In the genomic region with DNA sequence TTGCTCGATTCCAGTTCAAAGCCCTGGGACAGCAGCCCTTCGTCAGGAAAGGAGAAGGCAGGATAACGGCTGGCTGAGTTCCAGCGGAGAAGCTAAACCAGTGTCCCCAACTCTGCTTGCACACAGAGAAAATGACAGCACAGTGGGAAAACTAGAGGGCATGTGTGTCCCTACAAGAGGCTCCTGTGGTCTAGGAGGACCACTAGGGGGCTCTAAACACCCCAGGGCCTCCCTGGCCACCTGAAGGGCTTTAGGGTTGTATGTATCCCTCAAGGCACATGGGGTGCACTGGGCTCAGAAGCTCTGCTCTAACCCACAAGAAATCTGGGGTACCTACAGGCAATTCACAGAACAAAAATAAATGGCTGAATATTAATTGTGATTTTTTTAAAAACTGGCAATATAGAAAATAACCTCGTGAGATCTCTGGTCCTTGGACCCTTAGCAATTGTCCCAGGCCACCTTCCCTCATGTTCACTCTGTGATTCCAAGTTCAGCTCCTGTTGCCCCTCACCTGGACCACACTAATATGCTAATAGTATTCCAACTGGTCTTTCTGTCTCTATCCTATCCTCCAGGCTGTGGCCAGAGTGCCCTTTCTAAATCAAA, we compare ENCODE assay signal across 8 cellular contexts. TPM values are rescaled to one million over a fixed set of nuclear protein-coding genes. Genes with fewer than 3 reads are reported as not detected.
DNase-seq lines count a peak whose midpoint lies in the region; ATAC-seq and TF ChIP-seq lines count a peak whose summit lies in the region.

No MANE protein-coding gene starts in this region.

- peaks cover 89% of the 10 kb centered on the region for H3K36me3 Mint-ChIP-seq in central memory CD8-positive, alpha-beta T cell (ENCODE audit: insufficient read depth)

- CTCF ChIA-PET in Panc1 (lab: Charles Lee): no interaction called here

- H3K4me3 ChIP-seq in Panc1 (ENCODE audit: low read depth in 2 of 2, low read length in 2 of 2): no peak overlapping the region
- no peak overlapping the region for H3K4me3 ChIP-seq in lower lobe of right lung

- H3K27me3 ChIP-seq in Panc1 (ENCODE audit: control insufficient read depth, insufficient read depth, low read length) (no peaks in the 10 kb centered on the region), lower lobe of right lung (ENCODE audit: low read depth) (no peaks in the 10 kb centered on the region)

- intact Hi-C loops in Panc1 (cut with micrococcal nuclease; ENCODE audit: unreplicated experiment) (no loop called here), lower lobe of right lung (cut with DNase I) (no loop called here)

- H3K4me1 Mint-ChIP-seq in central memory CD8-positive, alpha-beta T cell: peaks cover 35% of the 10 kb centered on the region

- DNase-seq in D341Med (ENCODE audit: low spot score) (peak; percentile 77), Panc1 (ENCODE audit: low read depth, low spot score) (no peak), lower lobe of right lung (peak; percentile 39), putamen (ENCODE audit: low spot score) (no peak), NCI-H1105 treated with DMSO at 0.1 percent for 48 hours (lab: John Stamatoyannopoulos, UW) (no peak), cerebellum (ENCODE audit: low spot score) (no peak)
- DNase-seq in central memory CD8-positive, alpha-beta T cell (ENCODE audit: low spot score in 2 of 2): no peak

- peak overlapping the region; percentile 75 for H3K27ac Mint-ChIP-seq in central memory CD8-positive, alpha-beta T cell (ENCODE audit: low read depth)

- no peaks in the 10 kb centered on the region for H3K9me3 Mint-ChIP-seq in central memory CD8-positive, alpha-beta T cell

- peak; percentile 86 for TF ChIP-seq CTCF in Panc1 (IDR thresholded peaks at IDR 0.05)
- TF ChIP-seq CTCF in lower lobe of right lung (IDR thresholded peaks at IDR 0.05): peak; percentile 60

- no peaks in the 10 kb centered on the region for H3K27me3 Mint-ChIP-seq in central memory CD8-positive, alpha-beta T cell

- in situ Hi-C loops in Panc1 (cut with HindIII; ENCODE audit: low pct_unique_long_range_greater_than_20kb, low sequenced_read_pairs): no loop called here

- H3K36me3 ChIP-seq in Panc1 (ENCODE audit: control insufficient read depth, insufficient read depth, low read length) (peaks cover 38% of the 10 kb centered on the region), lower lobe of right lung (peaks cover 100% of the 10 kb centered on the region)

- H3K27ac ChIP-seq in Panc1 (ENCODE audit: low read length) (no peak overlapping the region), lower lobe of right lung (no peak overlapping the region)

- no TSS peak for BruUV-seq in Panc1 (replicated peaks; lab: Mats Ljungman, UMichigan)

- H3K4me3 Mint-ChIP-seq in central memory CD8-positive, alpha-beta T cell: no peak overlapping the region

- POLR2A ChIA-PET in Panc1 (lab: Charles Lee): no interaction called here

- H3K4me1 ChIP-seq in Panc1 (ENCODE audit: control insufficient read depth, insufficient read depth, low read length) (no peaks in the 10 kb centered on the region), lower lobe of right lung (no peaks in the 10 kb centered on the region)

- H3K9me3 ChIP-seq in Panc1 (ENCODE audit: control insufficient read depth, insufficient read depth, low read depth, low read length) (no peaks in the 10 kb centered on the region), lower lobe of right lung (no peaks in the 10 kb centered on the region)

- ATAC-seq in GM21529 (IDR thresholded peaks at IDR 0.05; ENCODE audit: unreplicated experiment) (peak; percentile 46), Panc1 (peak; percentile 97), lower lobe of right lung (peak; percentile 71 to 74)
- ATAC-seq in central memory CD8-positive, alpha-beta T cell (replicated peaks; ENCODE audit: extremely low read depth, poor library complexity, severe bottlenecking): peak; percentile 75

RNA-seq across cellular contexts. Expression of gene STAT1, which starts 17.5 kb away (rescaled TPM):
- 73.4 TPM for total RNA-seq in Panc1 (2021; ENCODE audit: unreplicated experiment)
- 51.6 TPM for polyA plus RNA-seq in Panc1 (2012; ENCODE audit: insufficient read length)
- 103 TPM for total RNA-seq in lower lobe of right lung
- total RNA-seq in cerebellum: 24.7 TPM

Comparison
In these comparisons a context has a peak if more than half of its experiments do, and no peak if none do; other contexts are left out.
1. DNase-seq: peak in D341Med (single experiment) and lower lobe of right lung (single experiment); none in Panc1 (single experiment), central memory CD8-positive, alpha-beta T cell (0 of 2), putamen (single experiment), NCI-H1105 treated with DMSO at 0.1 percent for 48 hours (single experiment) and cerebellum (single experiment).
2. ATAC-seq: peak in every context shown above with its lines; median percentile 97 in Panc1; 75 in central memory CD8-positive, alpha-beta T cell; 72 in lower lobe of right lung; 46 in GM21529.